8 cellular contexts compared by ENCODE assay signal in genomic region chr1:78651247-78651646, GRCh38. TPM values are rescaled to one million over a fixed set of nuclear protein-coding genes. Genes with fewer than 3 reads are reported as not detected.
A peak's percentile ranks its signal among the peaks of the same experiment; 100 is the strongest.
DNase-seq lines count a peak whose midpoint lies in the region; ATAC-seq and TF ChIP-seq lines count a peak whose summit lies in the region.

No MANE protein-coding gene starts in this region.

- H3K4me1 Mint-ChIP-seq in T-cell = peaks cover 63 to 80% (median 76%) of the 10 kb centered on the region in 3 donors

- intact Hi-C loops in stomach (cut with DNase I; ENCODE audit: low total_unique reads) = no loop called here

- WGBS in stomach, 5 donors = 47 to 70% (median 66%) methylated on average over 10 to 12 of the region's 12 CpGs

- no peaks in the 10 kb centered on the region for H3K27me3 Mint-ChIP-seq in T-cell

- peaks cover 0 to 48% (median 25%) of the 10 kb centered on the region in 4 donors for H3K4me1 ChIP-seq in stomach

- POLR2A ChIA-PET in T-cell (lab: Charles Lee) = interaction anchor here (1.0 to 1.5 kb wide), 2 partner anchors 14 to 31 kb away, joined by 5 to 6 read pairs; partner anchors contain the start of gene IFI44L (in 1 of the 2)

- H3K27ac ChIP-seq in stomach = peak overlapping the region in 4 of 5 donors; percentile 1 to 70 (median 50)

- TF ChIP-seq CTCF in fibroblast of pulmonary artery (IDR thresholded peaks at IDR 0.05; ENCODE audit: low read length, missing control alignments) (no peak), stomach (IDR thresholded peaks at IDR 0.05) (no peak)

- peaks cover 0 to 15% (median 11%) of the 10 kb centered on the region in 4 donors for H3K36me3 ChIP-seq in stomach
- no peaks in the 10 kb centered on the region for H3K36me3 ChIP-seq in H7 (replicated peaks; ENCODE audit: control insufficient read depth, insufficient read depth, low read length)

- H3K4me3 Mint-ChIP-seq in T-cell = peak overlapping the region; percentile 89 to 93 (median 92)

- TF ChIP-seq POLR2A in stomach (IDR thresholded peaks at IDR 0.05) = no peak

- H3K27me3 ChIP-seq in stomach = no peaks in the 10 kb centered on the region
- peaks cover 2% of the 10 kb centered on the region; the same call in 1 of the 2 replicates for H3K27me3 ChIP-seq in H7 (ENCODE audit: control insufficient read depth, insufficient read depth, low read length)

- CTCF ChIA-PET in T-cell (lab: Charles Lee) = interaction anchor here (0.6 to 1.3 kb wide), 4 partner anchors 31 to 647 kb away, joined by 3 to 7 read pairs (median 4); partner anchors contain the start of gene IFI44L (in 1 of the 2)

- peak; percentile 59 to 78 (median 72) for ATAC-seq in T-cell (replicated peaks in 1 of 4)
- ATAC-seq in GM19452 (IDR thresholded peaks at IDR 0.05; ENCODE audit: unreplicated experiment) = no peak

- DNase-seq in stimulated activated CD4-positive, alpha-beta T cell treated with anti-CD3 and anti-CD28 coated beads, Interleukin-15, amount 100 ng/mL, for 24 hours = peak; percentile 21
- DNase-seq in stimulated activated CD4-positive, alpha-beta T cell treated with anti-CD3 and anti-CD28 coated beads, Interleukin-12 subunit alpha, Interleukin-12 subunit beta, amount 100 ng/mL, for 4 hours = no peak
- DNase-seq in T-cell (peak in 12 of 34 experiments; percentile 4 to 39 (median 14)), fibroblast of pulmonary artery (ENCODE audit: low read depth) (peak; percentile 1), stomach (no peak), H7 (no peak), GDM1 (lab: John Stamatoyannopoulos, UW) (no peak)

- H3K9me3 ChIP-seq in stomach = peaks cover 0 to 16% (median 0%) of the 10 kb centered on the region in 4 donors

- H3K36me3 Mint-ChIP-seq in T-cell = peaks cover 40% of the 10 kb centered on the region

- H3K4me3 ChIP-seq in fibroblast of pulmonary artery (replicated peaks; ENCODE audit: low read depth, low read length) (no peak overlapping the region), stomach (peak overlapping the region; percentile 36 to 45 (median 39)), H7 (ENCODE audit: insufficient read depth, low read depth, low read length) (no peak overlapping the region)

- peak overlapping the region; percentile 94 to 96 for H3K27ac Mint-ChIP-seq in T-cell

- peaks cover 2 to 11% (median 11%) of the 10 kb centered on the region in 3 donors for H3K9me3 Mint-ChIP-seq in T-cell

- no peak for TF ChIP-seq EP300 in stomach (IDR thresholded peaks at IDR 0.05)

RNA-seq across cellular contexts. Expression of gene IFI44, which starts 1.6 kb away (rescaled TPM):
- total RNA-seq in T-cell (10 to 100 TPM; 27.0 to 54.2 (median 38.1) TPM), stomach (10 to 100 TPM in 4 of 5 donors, not detected in 1; 14.3 to 62.2 (median 21.8) TPM)
- polyA plus RNA-seq in stomach = 10 to 100 TPM; 17.8 to 27.4 (median 23.8) TPM
- not detected in 2 replicates for total RNA-seq in H7 (2014; rRNA removed; shearing (Covaris generic))

RNA-seq across cellular contexts. Expression of gene IFI44L, which starts 31.0 kb away (rescaled TPM):
- 10 to 100 TPM in 2 of 5 donors, 1 to 10 TPM in 3; 4.5 to 30.4 (median 6.6) TPM for total RNA-seq in T-cell
- total RNA-seq in stomach = 10 to 100 TPM in 1 of 5 donors, 1 to 10 TPM in 3, under 1 TPM in 1; 0.29 to 27.4 (median 7.0) TPM
- 1 to 10 TPM; 2.9 to 6.9 (median 4.9) TPM for polyA plus RNA-seq in stomach
- 0.48 TPM in 1 of 2 replicates, not detected in the other for total RNA-seq in H7 (2014; rRNA removed; shearing (Covaris generic))

Comparison
In these comparisons a context has a peak if more than half of its experiments do, and no peak if none do; other contexts are left out.
1. DNase-seq: peak in stimulated activated CD4-positive, alpha-beta T cell treated with anti-CD3 and anti-CD28 coated beads, Interleukin-15, amount 100 ng/mL, for 24 hours (single experiment) and fibroblast of pulmonary artery (single experiment); none in stimulated activated CD4-positive, alpha-beta T cell treated with anti-CD3 and anti-CD28 coated beads, Interleukin-12 subunit alpha, Interleukin-12 subunit beta, amount 100 ng/mL, for 4 hours (single experiment), stomach (single experiment), H7 (single experiment) and GDM1 (single experiment).
2. H3K4me3 ChIP-seq: peak in stomach (4 of 4); none in fibroblast of pulmonary artery (single experiment) and H7 (single experiment).